In the genomic region with DNA sequence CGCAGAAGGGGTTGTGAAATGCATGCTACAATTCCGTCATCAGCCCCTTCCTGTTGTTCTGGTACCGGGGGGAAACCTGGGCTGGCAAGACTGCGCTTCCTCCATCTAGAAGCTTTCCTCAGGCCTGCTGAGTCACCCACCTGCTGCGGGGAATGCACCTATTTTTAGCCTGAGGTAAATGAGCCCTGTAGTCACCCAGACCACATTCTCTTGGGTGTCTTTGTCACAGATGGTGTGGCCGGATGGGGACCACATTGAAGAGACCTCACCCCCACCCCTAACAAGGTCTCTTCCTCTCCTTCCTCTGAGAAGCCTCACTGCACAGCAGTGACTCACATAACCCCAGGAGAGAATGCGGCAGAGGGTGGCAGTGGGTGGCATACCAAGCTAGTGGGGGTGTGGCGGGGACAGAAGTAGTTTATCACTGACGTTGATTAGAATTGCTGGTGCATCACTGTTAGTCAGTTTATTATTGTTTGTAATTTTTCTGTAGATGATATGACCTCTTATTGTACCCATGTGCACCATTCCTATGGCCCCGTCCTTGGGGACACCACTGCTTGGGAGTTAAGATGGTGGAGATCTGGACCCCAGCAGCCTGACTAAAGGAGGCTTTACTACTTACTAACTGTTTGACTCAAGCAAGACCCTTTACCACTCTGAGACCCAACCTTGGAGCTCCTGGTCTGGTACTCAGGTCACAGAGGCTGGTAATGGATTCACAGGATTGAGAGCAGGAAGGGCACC, we compare ENCODE assay signal across 8 cellular contexts.
DNase-seq lines count a peak whose midpoint lies in the region; ATAC-seq lines count a peak whose summit lies in the region.

No MANE protein-coding gene starts in this region.

- H3K23ac ChIP-seq in neuronal stem cell (ENCODE audit: low read depth, low read length, poor library complexity): no peak overlapping the region

- no peak overlapping the region for H2AK5ac ChIP-seq in neuronal stem cell (ENCODE audit: low read depth, low read length)

- no peaks in the 10 kb centered on the region for H3K36me3 Mint-ChIP-seq in activated T-cell treated with anti-CD3 and anti-CD28 coated beads, Interleukin-2, amount 50 U/mL, for 4 hours (ENCODE audit: insufficient read depth)

- no peaks in the 10 kb centered on the region for H3K36me3 ChIP-seq in neuronal stem cell (replicated peaks in 1 of 2; ENCODE audit: control insufficient read depth in 2 of 2, insufficient read depth in 2 of 2, low read length in 2 of 2)

- peak; percentile 25 for DNase-seq in NK-92 (lab: John Stamatoyannopoulos, UW; ENCODE audit: unreplicated experiment)
- peak; percentile 86 for DNase-seq in activated T-cell treated with anti-CD3 and anti-CD28 coated beads, Interleukin-2, amount 50 U/mL, for 4 hours
- peak; percentile 87 for DNase-seq in islet precursor cell
- peak; percentile 64 to 71 for DNase-seq in stimulated activated CD8-positive, alpha-beta memory T cell treated with anti-CD3 and anti-CD28 coated beads, Interleukin-7, amount 100 ng/mL, for 1 hour (ENCODE audit: low read depth in 2 of 2)
- no peak for DNase-seq in neuronal stem cell (ENCODE audit: low spot score)
- DNase-seq in NCI-H82 (lab: John Stamatoyannopoulos, UW): no peak

- no peak overlapping the region for H3K9ac ChIP-seq in neuronal stem cell (ENCODE audit: low read depth, low read length, poor library complexity)

- no peak overlapping the region for H3K14ac ChIP-seq in neuronal stem cell (ENCODE audit: low read length)

- H3K4me1 Mint-ChIP-seq in activated T-cell treated with anti-CD3 and anti-CD28 coated beads, Interleukin-2, amount 50 U/mL, for 4 hours (ENCODE audit: low read depth): peaks cover 67% of the 10 kb centered on the region

- no peak overlapping the region for H3K18ac ChIP-seq in neuronal stem cell (ENCODE audit: low read length)

- H2BK5ac ChIP-seq in neuronal stem cell (ENCODE audit: low read length): no peak overlapping the region

- peaks cover 0 to 19% (median 0%) of the 10 kb centered on the region in 3 experiments for H3K27me3 ChIP-seq in neuronal stem cell (ENCODE audit: control insufficient read depth in 3 of 3, insufficient read depth in 3 of 3, low read depth in 1 of 3, low read length in 3 of 3)

- H3K4me3 ChIP-seq in neuronal stem cell (ENCODE audit: low read length in 2 of 2): no peak overlapping the region

- H3K27me3 Mint-ChIP-seq in activated T-cell treated with anti-CD3 and anti-CD28 coated beads, Interleukin-2, amount 50 U/mL, for 4 hours (ENCODE audit: low read depth): no peaks in the 10 kb centered on the region

- peak overlapping the region; percentile 57 for H3K4me3 Mint-ChIP-seq in activated T-cell treated with anti-CD3 and anti-CD28 coated beads, Interleukin-2, amount 50 U/mL, for 4 hours

- H3K9me3 ChIP-seq in neuronal stem cell (replicated peaks in 1 of 2; ENCODE audit: control insufficient read depth in 2 of 2, insufficient read depth in 1 of 2, low read depth in 1 of 2, low read length in 2 of 2): no peaks in the 10 kb centered on the region

- H2BK12ac ChIP-seq in neuronal stem cell (ENCODE audit: low read length): no peak overlapping the region

- no CpG with 5 or more reads among the region's 10 CpGs for WGBS in neuronal stem cell (ENCODE audit: extremely low coverage in 2 of 2, insufficient read length in 2 of 2, insufficient replicate concordance in 1 of 2), 2 donors

- no peak overlapping the region for H2BK15ac ChIP-seq in neuronal stem cell (ENCODE audit: low read length)

- H3K79me1 ChIP-seq in neuronal stem cell (ENCODE audit: low read depth, low read length): no peaks in the 10 kb centered on the region

- H3K9me3 Mint-ChIP-seq in activated T-cell treated with anti-CD3 and anti-CD28 coated beads, Interleukin-2, amount 50 U/mL, for 4 hours: no peaks in the 10 kb centered on the region

- H2AFZ ChIP-seq in neuronal stem cell (ENCODE audit: low read length): no peak overlapping the region

- H3K4me2 ChIP-seq in neuronal stem cell (ENCODE audit: insufficient read depth, low read length, poor library complexity, severe bottlenecking): no peak overlapping the region

- no peak overlapping the region for H4K8ac ChIP-seq in neuronal stem cell (ENCODE audit: low read depth, low read length)

- no peak overlapping the region for H3K4ac ChIP-seq in neuronal stem cell (ENCODE audit: low read length)

- no peak overlapping the region for H2BK120ac ChIP-seq in neuronal stem cell (ENCODE audit: low read depth, low read length)

- ATAC-seq in GM18499 (IDR thresholded peaks at IDR 0.05; ENCODE audit: insufficient read depth, unreplicated experiment) (peak; percentile 68), HG02678 (IDR thresholded peaks at IDR 0.05; ENCODE audit: unreplicated experiment) (peak; percentile 79)
- ATAC-seq in activated T-cell treated with anti-CD3 and anti-CD28 coated beads, Interleukin-2, amount 50 U/mL, for 4 hours: peak; percentile 98

- H3K4me1 ChIP-seq in neuronal stem cell (ENCODE audit: control insufficient read depth in 2 of 2, insufficient read depth in 1 of 2, low read depth in 1 of 2, low read length in 2 of 2): peaks cover 0 to 2% of the 10 kb centered on the region in 2 donors

- H3K27ac ChIP-seq in neuronal stem cell (replicated peaks; ENCODE audit: low read length): no peak overlapping the region

- H4K91ac ChIP-seq in neuronal stem cell (ENCODE audit: low read depth, low read length, poor library complexity): no peak overlapping the region

Comparison
In these comparisons a context has a peak if more than half of its experiments do, and no peak if none do; other contexts are left out.
1. DNase-seq: peak in NK-92 (single experiment), activated T-cell treated with anti-CD3 and anti-CD28 coated beads, Interleukin-2, amount 50 U/mL, for 4 hours (single experiment), islet precursor cell (single experiment) and stimulated activated CD8-positive, alpha-beta memory T cell treated with anti-CD3 and anti-CD28 coated beads, Interleukin-7, amount 100 ng/mL, for 1 hour (2 of 2); none in neuronal stem cell (single experiment) and NCI-H82 (single experiment).
2. Peak in every context shown above with its lines, with median percentiles within 50 percentile points of each other: ATAC-seq.